8 cellular contexts compared by ENCODE assay signal in genomic region chr12:104604995-104605675, GRCh38.
DNase-seq lines count a peak whose midpoint lies in the region; ATAC-seq, FAIRE-seq and TF ChIP-seq lines count a peak whose summit lies in the region.

No MANE protein-coding gene starts in this region.

- no peak overlapping the region for H3K4ac ChIP-seq in mesenchymal stem cell (ENCODE audit: low read depth in 1 of 2, low read length in 2 of 2)

- no peak overlapping the region for H4K8ac ChIP-seq in mesenchymal stem cell (ENCODE audit: low read length)

- H4K91ac ChIP-seq in mesenchymal stem cell (ENCODE audit: low read length), result no peak overlapping the region

- no peak overlapping the region for H3K14ac ChIP-seq in mesenchymal stem cell (ENCODE audit: low read length in 2 of 2)

- H3K79me2 ChIP-seq in GM12878 (ENCODE audit: control insufficient read depth, insufficient read depth, low read length) (peaks cover 11% of the 10 kb centered on the region), neural progenitor cell (ENCODE audit: low read depth) (no peaks in the 10 kb centered on the region)

- no peak overlapping the region for H2AFZ ChIP-seq in GM12878 (ENCODE audit: control insufficient read depth, low read depth, low read length)
- H2AFZ ChIP-seq in mesenchymal stem cell (ENCODE audit: low read depth, low read length), result peak overlapping the region; percentile 39
- no peak overlapping the region for H2AFZ ChIP-seq in neural progenitor cell (replicated peaks)

- BruUV-seq in GM12878 (replicated peaks; lab: Mats Ljungman, UMichigan), result no TSS peak

- no peak for TF ChIP-seq EP300 in GM12878 (IDR thresholded peaks at IDR 0.05; ENCODE audit: borderline replicate concordance in 1 of 2, control insufficient read depth in 1 of 2, low read depth in 2 of 2, low read length in 2 of 2)

- H3K36me3 ChIP-seq in GM12878 (ENCODE audit: control insufficient read depth in 2 of 2, insufficient read depth in 2 of 2, low read length in 1 of 2), result peaks cover 0 to 8% of the 10 kb centered on the region in 2 experiments; a peak in 2 of 4 replicates
- no peaks in the 10 kb centered on the region for H3K36me3 ChIP-seq in mesenchymal stem cell (ENCODE audit: control insufficient read depth in 1 of 2, insufficient read depth in 2 of 2, low read depth in 1 of 2, low read length in 2 of 2)
- no peaks in the 10 kb centered on the region for H3K36me3 ChIP-seq in neural progenitor cell

- H3K4me1 Mint-ChIP-seq in activated T-cell treated with anti-CD3 and anti-CD28 coated beads, Interleukin-2, amount 50 U/mL, for 24 hours (ENCODE audit: low read depth), result peaks cover 55% of the 10 kb centered on the region
- peaks cover 60% of the 10 kb centered on the region for H3K4me1 Mint-ChIP-seq in type B pancreatic cell (ENCODE audit: unreplicated experiment)
- H3K4me1 Mint-ChIP-seq in neural progenitor cell, result peaks cover 38% of the 10 kb centered on the region

- no peaks in the 10 kb centered on the region for H3K9me3 Mint-ChIP-seq in activated T-cell treated with anti-CD3 and anti-CD28 coated beads, Interleukin-2, amount 50 U/mL, for 24 hours
- H3K9me3 Mint-ChIP-seq in type B pancreatic cell, result no peaks in the 10 kb centered on the region
- peaks cover 8% of the 10 kb centered on the region for H3K9me3 Mint-ChIP-seq in neural progenitor cell

- H3K4me2 ChIP-seq in GM12878 (ENCODE audit: control insufficient read depth, insufficient read depth), result peak overlapping the region; percentile 78
- H3K4me2 ChIP-seq in mesenchymal stem cell (ENCODE audit: low read length, poor library complexity, severe bottlenecking), result no peak overlapping the region
- no peak overlapping the region for H3K4me2 ChIP-seq in neural progenitor cell

- no peak overlapping the region for H3K23ac ChIP-seq in mesenchymal stem cell (ENCODE audit: low read length in 2 of 2)

- H3K4me3 Mint-ChIP-seq in activated T-cell treated with anti-CD3 and anti-CD28 coated beads, Interleukin-2, amount 50 U/mL, for 24 hours, result no peak overlapping the region
- H3K4me3 Mint-ChIP-seq in type B pancreatic cell (peak overlapping the region; percentile 75), neural progenitor cell (no peak overlapping the region)

- H3K27me3 ChIP-seq in GM12878 (replicated peaks in 1 of 2; ENCODE audit: control insufficient read depth in 2 of 2, insufficient read depth in 2 of 2, low read length in 1 of 2) (no peaks in the 10 kb centered on the region), mesenchymal stem cell (ENCODE audit: control insufficient read depth in 1 of 2, insufficient read depth in 1 of 2, low read length in 2 of 2) (peaks cover 0 to 7% of the 10 kb centered on the region in 2 experiments), neural progenitor cell (no peaks in the 10 kb centered on the region)

- H3K18ac ChIP-seq in mesenchymal stem cell (ENCODE audit: low read depth in 1 of 2, low read length in 2 of 2), result peak overlapping the region in 1 of 2 experiments; percentile 98

- WGBS in GM12878 (ENCODE audit: insufficient coverage, insufficient replicate concordance, low lambda C conversion rate, missing lambda C conversion rate), result 94% methylated on average over 16 of the region's 16 CpGs
- WGBS in mesenchymal stem cell, result 40% methylated on average over 12 of the region's 16 CpGs

- no peak overlapping the region for H3K9ac ChIP-seq in GM12878 (ENCODE audit: control insufficient read depth, insufficient read depth, low read length)
- H3K9ac ChIP-seq in mesenchymal stem cell (ENCODE audit: low read length), result peak overlapping the region; percentile 84
- no peak overlapping the region for H3K9ac ChIP-seq in neural progenitor cell

- DNase-seq in activated T-cell treated with anti-CD3 and anti-CD28 coated beads, Interleukin-2, amount 50 U/mL, for 24 hours, result no peak
- DNase-seq in activated T-cell treated with anti-CD3 and anti-CD28 coated beads, Interleukin-2, amount 50 U/mL, for 48 hours, result no peak
- DNase-seq in GM12878 (ENCODE audit: low read depth, low spot score) (no peak), mesenchymal stem cell (peak; percentile 68), type B pancreatic cell (ENCODE audit: extremely low spot score, unreplicated experiment) (no peak), globus pallidus (ENCODE audit: low spot score) (no peak), neural progenitor cell (ENCODE audit: low spot score) (no peak)

- peak overlapping the region; percentile 76 for H3K27ac Mint-ChIP-seq in activated T-cell treated with anti-CD3 and anti-CD28 coated beads, Interleukin-2, amount 50 U/mL, for 24 hours
- H3K27ac Mint-ChIP-seq in type B pancreatic cell (peak overlapping the region; percentile 87), neural progenitor cell (no peak overlapping the region)

- H3K4me3 ChIP-seq in GM12878 (peak overlapping the region; percentile 6; the same call in 1 of the 2 replicates), mesenchymal stem cell (ENCODE audit: insufficient read depth in 1 of 2, low read depth in 1 of 2, low read length in 2 of 2) (peak overlapping the region in 1 of 2 experiments; percentile 66), neural progenitor cell (no peak overlapping the region)

- no peaks in the 10 kb centered on the region for H3K9me3 ChIP-seq in GM12878 (replicated peaks; ENCODE audit: control insufficient read depth, insufficient read depth, low read length)
- H3K9me3 ChIP-seq in mesenchymal stem cell (ENCODE audit: control insufficient read depth, low read length), result no peaks in the 10 kb centered on the region
- no peaks in the 10 kb centered on the region for H3K9me3 ChIP-seq in neural progenitor cell (ENCODE audit: low read depth)

- peaks cover 32% of the 10 kb centered on the region for H3K36me3 Mint-ChIP-seq in activated T-cell treated with anti-CD3 and anti-CD28 coated beads, Interleukin-2, amount 50 U/mL, for 24 hours (ENCODE audit: low read depth)
- H3K36me3 Mint-ChIP-seq in type B pancreatic cell (peaks cover 8% of the 10 kb centered on the region), neural progenitor cell (peaks cover 18% of the 10 kb centered on the region)

- CTCF ChIA-PET in GM12878 (lab: Yijun Ruan, JAX), result interaction anchor here (0.9 to 2.0 kb wide), 8 partner anchors 17 to 65 kb away, joined by 3 to 9 read pairs (median 4); no protein-coding TSS in a partner anchor

- H2BK120ac ChIP-seq in mesenchymal stem cell (ENCODE audit: low read depth, low read length), result no peak overlapping the region

- no peak overlapping the region for H2BK15ac ChIP-seq in mesenchymal stem cell (ENCODE audit: low read depth, poor library complexity, severe bottlenecking)

- SMC1A ChIA-PET in GM12878 (lab: Charles Lee; ENCODE audit: uncharacterized antibody, unreplicated experiment), result interaction anchor here (0.7 to 3.0 kb wide), 28 partner anchors 11 to 166 kb away, joined by 3 to 21 read pairs (median 5); no protein-coding TSS in a partner anchor

- no peak for ATAC-seq in GM12878
- no peak for ATAC-seq in HG03342 (IDR thresholded peaks at IDR 0.05; ENCODE audit: unreplicated experiment)

- RAD21 ChIA-PET in GM12878 (lab: Charles Lee; ENCODE audit: unreplicated experiment), result interaction anchor here (0.7 to 2.2 kb wide), 19 partner anchors 10 to 426 kb away, joined by 3 to 25 read pairs (median 5); no protein-coding TSS in a partner anchor

- H3K79me1 ChIP-seq in mesenchymal stem cell (replicated peaks; ENCODE audit: low read length, poor library complexity, severe bottlenecking), result no peaks in the 10 kb centered on the region

- intact Hi-C loops in GM12878 (cut with micrococcal nuclease; ENCODE audit: unreplicated experiment), result loop anchor here (2.0 to 10.0 kb wide), 3 partner anchors 34 to 450 kb away; no protein-coding TSS in a partner anchor

- POLR2A ChIA-PET in GM12878 (lab: Charles Lee), result interaction anchor here (0.8 to 2.1 kb wide), 7 partner anchors 12 to 147 kb away, joined by 3 to 7 read pairs (median 3); no protein-coding TSS in a partner anchor

- TF ChIP-seq CTCF in GM12878 (IDR thresholded peaks at IDR 0.05 in 2 of 3, conservative IDR thresholded peaks at IDR 0.05 in 1 of 3; ENCODE audit: control insufficient read depth in 2 of 3, extremely low read depth in 1 of 3, insufficient read depth in 1 of 3, low read depth in 3 of 3, low read length in 3 of 3) (no peak), type B pancreatic cell (conservative IDR thresholded peaks at IDR 0.05) (no peak), neural progenitor cell (IDR thresholded peaks at IDR 0.05) (no peak)

- H2BK5ac ChIP-seq in mesenchymal stem cell (ENCODE audit: low read depth, low read length, poor library complexity, severe bottlenecking), result no peak overlapping the region

- TF ChIP-seq RAD21 in GM12878 (IDR thresholded peaks at IDR 0.05; ENCODE audit: insufficient read depth, low read depth, low read length), result no peak

- no peak overlapping the region for H2BK12ac ChIP-seq in mesenchymal stem cell (ENCODE audit: low read length in 2 of 2)

- peaks cover 4% of the 10 kb centered on the region for H3F3A ChIP-seq in neural progenitor cell (ENCODE audit: low read depth)

- no peaks in the 10 kb centered on the region for H4K20me1 ChIP-seq in GM12878 (ENCODE audit: control insufficient read depth, insufficient read depth)
- H4K20me1 ChIP-seq in neural progenitor cell (ENCODE audit: low read depth), result no peaks in the 10 kb centered on the region

- H3K27me3 Mint-ChIP-seq in activated T-cell treated with anti-CD3 and anti-CD28 coated beads, Interleukin-2, amount 50 U/mL, for 24 hours, result no peaks in the 10 kb centered on the region
- H3K27me3 Mint-ChIP-seq in type B pancreatic cell, result no peaks in the 10 kb centered on the region
- H3K27me3 Mint-ChIP-seq in neural progenitor cell (ENCODE audit: insufficient read depth, low read depth), result peaks cover 8% of the 10 kb centered on the region

- in situ Hi-C loops in GM12878 (cut with MboI), result no loop called here

- H3K4me1 ChIP-seq in GM12878 (ENCODE audit: control insufficient read depth, insufficient read depth, low read length) (peaks cover 32% of the 10 kb centered on the region), mesenchymal stem cell (ENCODE audit: control insufficient read depth, insufficient read depth, low read depth, low read length) (peaks cover 11% of the 10 kb centered on the region), neural progenitor cell (peaks cover 7% of the 10 kb centered on the region)

- TF ChIP-seq POLR2A in GM12878 (IDR thresholded peaks at IDR 0.05; ENCODE audit: low read depth, low read length), result no peak

- FAIRE-seq in GM12878 (lab: Jason Lieb, UNC), result no peak

- H3K27ac ChIP-seq in GM12878 (ENCODE audit: control insufficient read depth, insufficient read depth), result peak overlapping the region; percentile 87
- H3K27ac ChIP-seq in mesenchymal stem cell (ENCODE audit: low read length, poor library complexity, severe bottlenecking), result no peak overlapping the region
- no peak overlapping the region for H3K27ac ChIP-seq in neural progenitor cell

- no peak overlapping the region for H2AK5ac ChIP-seq in mesenchymal stem cell (ENCODE audit: low read length, severe bottlenecking)

TF ChIP-seq in GM12878, 131 proteins besides CTCF, POLR2A, EP300 and RAD21 (continues in another document):
- TF ChIP-seq GATAD2B (conservative IDR thresholded peaks at IDR 0.05; ENCODE audit: low read depth), result no peak
